9 cellular contexts compared by ENCODE assay signal in the genomic region with DNA sequence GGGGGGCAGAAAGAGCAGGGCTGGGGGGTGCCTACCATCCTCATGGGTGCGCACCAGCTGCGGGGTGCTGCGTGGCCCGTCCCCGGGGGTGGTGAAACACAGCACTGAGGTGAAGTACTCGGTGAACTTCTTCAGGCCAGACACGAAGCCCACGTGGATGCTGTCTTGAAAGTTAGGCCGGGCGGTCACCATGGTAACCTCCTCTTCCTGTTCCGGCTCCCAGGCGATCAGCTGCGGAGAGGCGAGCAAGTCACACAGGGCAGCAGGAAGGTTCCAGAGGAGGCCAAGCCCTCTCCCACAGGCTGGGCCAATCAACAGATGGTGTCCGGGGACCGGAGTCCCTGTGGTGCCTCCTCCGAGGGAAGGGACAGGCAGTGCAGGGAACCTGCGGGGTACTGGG.
A peak's percentile ranks its signal among the peaks of the same experiment; 100 is the strongest.
DNase-seq lines count a peak whose midpoint lies in the region; ATAC-seq, FAIRE-seq and TF ChIP-seq lines count a peak whose summit lies in the region.
"Had no signal": no experiment of that assay in that cellular context is flagged by ENCODE, and none has a peak within 500 bp of the region (broad histone marks: within the 10 kb centered on the region; RNA-seq: fewer than 3 reads in every experiment).

No MANE protein-coding gene starts in this region.

- no peaks in the 10 kb centered on the region for H3K27me3 Mint-ChIP-seq in CD4-positive, alpha-beta memory T cell
- H3K27me3 Mint-ChIP-seq in T-helper 17 cell = peaks cover 8% of the 10 kb centered on the region

- CTCF ChIA-PET in CD4-positive, alpha-beta memory T cell (lab: Charles Lee; ENCODE audit: partially characterized antibody) = interaction anchor here (1.5 kb wide), 1 partner anchor 32 kb away, joined by 3 read pairs; no protein-coding TSS in a partner anchor
- CTCF ChIA-PET in RWPE1 (lab: Yijun Ruan, JAX) = no interaction called here

- ATAC-seq in body of pancreas = no peak
- ATAC-seq in GM18867 (IDR thresholded peaks at IDR 0.05; ENCODE audit: unreplicated experiment) = no peak
- no peak for ATAC-seq in T-helper 17 cell

- intact Hi-C loops in CD4-positive, alpha-beta memory T cell (cut with micrococcal nuclease) = no loop called here
- intact Hi-C loops in body of pancreas (cut with DNase I) = no loop called here
- intact Hi-C loops in kidney (cut with DNase I) = no loop called here

- H3K4me3 Mint-ChIP-seq in CD4-positive, alpha-beta memory T cell = no peak overlapping the region
- no peak overlapping the region for H3K4me3 Mint-ChIP-seq in T-helper 17 cell

- H3K36me3 ChIP-seq in CD4-positive, alpha-beta memory T cell (ENCODE audit: insufficient read depth, low read length) = no peaks in the 10 kb centered on the region
- H3K36me3 ChIP-seq in body of pancreas (replicated peaks in 1 of 2; ENCODE audit: insufficient read depth in 1 of 2, low read depth in 2 of 2) = no peaks in the 10 kb centered on the region
- H3K36me3 ChIP-seq in kidney (ENCODE audit: control insufficient read depth in 1 of 2, insufficient read depth in 2 of 2, low read length in 2 of 2) = no peaks in the 10 kb centered on the region

- FAIRE-seq in kidney (lab: Jason Lieb, UNC) = no peak

- H3K27me3 ChIP-seq in CD4-positive, alpha-beta memory T cell (ENCODE audit: insufficient read depth, low read length) = no peaks in the 10 kb centered on the region
- H3K27me3 ChIP-seq in body of pancreas = no peaks in the 10 kb centered on the region

- H3K27ac ChIP-seq in CD4-positive, alpha-beta memory T cell (ENCODE audit: low read depth, low read length) = no peak overlapping the region
- H3K27ac ChIP-seq in body of pancreas (no peak overlapping the region), kidney (ENCODE audit: low read depth in 2 of 2, low read length in 2 of 2) (no peak overlapping the region), RWPE1 (no peak overlapping the region)

- H3K9me3 Mint-ChIP-seq in CD4-positive, alpha-beta memory T cell = no peaks in the 10 kb centered on the region

- no peaks in the 10 kb centered on the region for H3K9me3 ChIP-seq in CD4-positive, alpha-beta memory T cell (ENCODE audit: control insufficient read depth in 1 of 2, low read length in 2 of 2)
- H3K9me3 ChIP-seq in body of pancreas (no peaks in the 10 kb centered on the region), kidney (ENCODE audit: control insufficient read depth in 1 of 2, low read length in 2 of 2) (no peaks in the 10 kb centered on the region), T-helper 17 cell (ENCODE audit: control insufficient read depth, low read length, poor library complexity, severe bottlenecking) (no peaks in the 10 kb centered on the region)

- no peak overlapping the region for H3K4me3 ChIP-seq in CD4-positive, alpha-beta memory T cell (ENCODE audit: low read length in 2 of 2)
- no peak overlapping the region for H3K4me3 ChIP-seq in NB4 (ENCODE audit: low read depth, low read length)
- no peak overlapping the region for H3K4me3 ChIP-seq in body of pancreas
- no peak overlapping the region for H3K4me3 ChIP-seq in kidney (ENCODE audit: low read length in 2 of 2)

- H3K4me1 Mint-ChIP-seq in CD4-positive, alpha-beta memory T cell = no peaks in the 10 kb centered on the region
- H3K4me1 Mint-ChIP-seq in T-helper 17 cell = no peaks in the 10 kb centered on the region

- no peak overlapping the region for H3K9ac ChIP-seq in kidney (ENCODE audit: low read length in 2 of 2)

- no peaks in the 10 kb centered on the region for H3K4me1 ChIP-seq in CD4-positive, alpha-beta memory T cell (ENCODE audit: insufficient read depth, low read length)
- H3K4me1 ChIP-seq in body of pancreas (no peaks in the 10 kb centered on the region), kidney (ENCODE audit: control insufficient read depth in 1 of 2, insufficient read depth in 1 of 2, low read depth in 1 of 2, low read length in 2 of 2) (no peaks in the 10 kb centered on the region)

- peak in 3 of 5 donors; percentile 10 to 34 (median 19) for DNase-seq in CD4-positive, alpha-beta memory T cell
- DNase-seq in NB4 (ENCODE audit: low read depth) (peak; percentile 36), body of pancreas (peak in 3 of 4 donors; percentile 24 to 46 (median 32)), kidney (peak; percentile 77), RWPE1 (ENCODE audit: low spot score) (no peak), GF-D8 (lab: John Stamatoyannopoulos, UW) (no peak), T-helper 17 cell (no peak)
- DNase-seq: DMS79 treated with DMSO at 0.1 percent for 48 hours had no signal

- 47 to 60% methylated on average over 1 to 18 of the region's 18 CpGs for WGBS in body of pancreas, 2 donors

- no peak for TF ChIP-seq POLR2A in NB4 (IDR thresholded peaks at IDR 0.05; ENCODE audit: extremely low read depth, insufficient read length)
- TF ChIP-seq POLR2A in body of pancreas (IDR thresholded peaks at IDR 0.05) = no peak

- POLR2A ChIA-PET in CD4-positive, alpha-beta memory T cell (lab: Charles Lee; ENCODE audit: partially characterized antibody) = no interaction called here
- POLR2A ChIA-PET in RWPE1 (lab: Yijun Ruan, JAX; ENCODE audit: low non-redundant PET) = no interaction called here

- no peaks in the 10 kb centered on the region for H3K36me3 Mint-ChIP-seq in CD4-positive, alpha-beta memory T cell
- H3K36me3 Mint-ChIP-seq in T-helper 17 cell (ENCODE audit: low read depth) = no peaks in the 10 kb centered on the region

- peak overlapping the region in 1 of 7 donors; percentile 51 for H3K27ac Mint-ChIP-seq in CD4-positive, alpha-beta memory T cell
- no peak overlapping the region for H3K27ac Mint-ChIP-seq in T-helper 17 cell

- TF ChIP-seq CTCF in NB4 (IDR thresholded peaks at IDR 0.05; ENCODE audit: low read depth, low read length) (no peak), body of pancreas (IDR thresholded peaks at IDR 0.05) (no peak), kidney (IDR thresholded peaks at IDR 0.05; ENCODE audit: borderline replicate concordance, extremely low read depth, insufficient read depth) (no peak), RWPE1 (conservative IDR thresholded peaks at IDR 0.05; ENCODE audit: low read depth) (no peak)

Comparison
In these comparisons a context has a peak if more than half of its experiments do, and no peak if none do; other contexts are left out.
1. DNase-seq: peak in CD4-positive, alpha-beta memory T cell (3 of 5), NB4 (single experiment), body of pancreas (3 of 4) and kidney (single experiment); none in RWPE1 (single experiment), GF-D8 (single experiment) and T-helper 17 cell (0 of 3).